ENCODE assay signal across 1 cellular context in the genomic region with DNA sequence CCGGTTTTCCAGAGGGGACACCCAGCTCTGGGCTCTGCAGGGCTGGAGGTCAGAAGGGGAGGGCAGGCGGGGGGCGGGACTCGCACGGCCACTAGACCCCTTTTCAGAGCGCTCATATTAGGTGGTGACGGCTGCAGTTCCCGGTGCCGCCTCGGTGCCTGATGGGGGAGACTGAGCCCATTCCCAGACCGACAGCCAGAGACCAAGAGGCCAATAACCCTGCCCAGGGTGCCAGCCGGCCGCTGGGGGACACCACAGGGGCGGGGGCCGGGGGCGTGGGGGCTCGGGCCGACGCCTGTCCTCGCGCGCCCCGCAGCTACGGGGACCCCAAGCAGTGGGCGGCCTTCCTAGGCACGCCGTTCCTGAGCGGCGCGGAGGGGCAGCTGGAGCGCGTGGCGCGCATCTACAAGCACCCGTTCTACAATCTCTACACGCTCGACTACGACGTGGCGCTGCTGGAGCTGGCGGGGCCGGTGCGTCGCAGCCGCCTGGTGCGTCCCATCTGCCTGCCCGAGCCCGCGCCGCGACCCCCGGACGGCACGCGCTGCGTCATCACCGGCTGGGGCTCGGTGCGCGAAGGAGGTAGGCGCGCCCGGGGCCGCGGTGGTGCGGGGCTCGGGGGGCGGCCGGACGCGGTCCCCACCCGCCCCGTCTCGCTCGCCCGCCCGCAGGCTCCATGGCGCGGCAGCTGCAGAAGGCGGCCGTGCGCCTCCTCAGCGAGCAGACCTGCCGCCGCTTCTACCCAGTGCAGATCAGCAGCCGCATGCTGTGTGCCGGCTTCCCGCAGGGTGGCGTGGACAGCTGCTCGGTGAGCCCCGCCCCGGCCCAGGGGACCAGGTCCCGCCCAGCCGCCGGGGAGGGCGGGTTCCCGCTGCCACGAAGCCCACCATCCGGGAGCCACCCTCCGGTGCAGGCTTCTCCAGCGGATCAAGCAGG.
TF ChIP-seq lines count a peak whose summit lies in the region.

No MANE protein-coding gene starts in this region.

TF ChIP-seq in A549, 52 proteins besides CTCF, POLR2A, EP300 and RAD21:
- TF ChIP-seq RARB (CRISPR knock-in tag; IDR thresholded peaks at IDR 0.05) (no peak), KDM1A (IDR thresholded peaks at IDR 0.05; ENCODE audit: low read depth) (no peak), ZFP36 (IDR thresholded peaks at IDR 0.05; ENCODE audit: borderline replicate concordance, partially characterized antibody) (no peak)
- TF ChIP-seq, protein P1, sequence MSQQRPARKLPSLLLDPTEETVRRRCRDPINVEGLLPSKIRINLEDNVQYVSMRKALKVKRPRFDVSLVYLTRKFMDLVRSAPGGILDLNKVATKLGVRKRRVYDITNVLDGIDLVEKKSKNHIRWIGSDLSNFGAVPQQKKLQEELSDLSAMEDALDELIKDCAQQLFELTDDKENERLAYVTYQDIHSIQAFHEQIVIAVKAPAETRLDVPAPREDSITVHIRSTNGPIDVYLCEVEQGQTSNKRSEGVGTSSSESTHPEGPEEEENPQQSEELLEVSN (IDR thresholded peaks at IDR 0.05; ENCODE audit: borderline replicate concordance, low read depth): no peak
